In genomic region chr17:17565471-17566365, GRCh38 we compare ENCODE assay signal across 15 cellular contexts. TPM values are rescaled to one million over a fixed set of nuclear protein-coding genes. Genes with fewer than 3 reads are reported as not detected.
DNase-seq lines count a peak whose midpoint lies in the region; ATAC-seq and TF ChIP-seq lines count a peak whose summit lies in the region.
"Had no signal": no experiment of that assay in that cellular context is flagged by ENCODE, and none has a peak within 500 bp of the region (broad histone marks: within the 10 kb centered on the region; RNA-seq: fewer than 3 reads in every experiment).

No MANE protein-coding gene starts in this region.

- POLR2A ChIA-PET in WTC11 (lab: Charles Lee): interaction anchor here (1.2 kb wide), 1 partner anchor 69 kb away, joined by 5 read pairs; the partner anchor contains the start of gene RASD1

- no peaks in the 10 kb centered on the region for H3K27me3 Mint-ChIP-seq in WTC11 (ENCODE audit: low read depth)
- H3K27me3 Mint-ChIP-seq: activated B cell treated with CpG ODN at 0.5 μM for 24 hours had no signal

- no peaks in the 10 kb centered on the region for H3K36me3 ChIP-seq in BLaER1 treated with 17β-estradiol and CSF1 and Interleukin-3, amounts not matched to agents 10 nM and 100 nM
- no peaks in the 10 kb centered on the region for H3K36me3 ChIP-seq in prostate gland
- H3K36me3 ChIP-seq: thoracic aorta had no signal

- H3K4me3 Mint-ChIP-seq in WTC11: no peak overlapping the region
- H3K4me3 Mint-ChIP-seq: activated B cell treated with CpG ODN at 0.5 μM for 24 hours had no signal

- no peaks in the 10 kb centered on the region for H3K9me3 Mint-ChIP-seq in WTC11
- H3K9me3 Mint-ChIP-seq: activated B cell treated with CpG ODN at 0.5 μM for 24 hours had no signal

- WGBS in right cardiac atrium: 76% methylated on average over 11 of the region's 11 CpGs
- 72% methylated on average over 11 of the region's 11 CpGs for whole genome bisulfite sequencing in prostate gland

- no peak overlapping the region for H3K4me3 ChIP-seq in BLaER1 treated with 17β-estradiol and CSF1 and Interleukin-3, amounts not matched to agents 10 nM and 100 nM
- no peak overlapping the region for H3K4me3 ChIP-seq in right cardiac atrium (ENCODE audit: low read length)
- no peak overlapping the region for H3K4me3 ChIP-seq in prostate gland
- H3K4me3 ChIP-seq: dorsolateral prefrontal cortex, thoracic aorta had no signal

- peaks cover 0 to 68% (median 42%) of the 10 kb centered on the region in 11 experiments; a peak in 13 of 22 replicates for H4K20me1 ChIP-seq in BLaER1 treated with 17β-estradiol and CSF1 and Interleukin-3, amounts not matched to agents 10 nM and 100 nM

- ATAC-seq in WTC11 (no peak), right cardiac atrium (peak; percentile 1 to 8), GM19455 (IDR thresholded peaks at IDR 0.05; ENCODE audit: unreplicated experiment) (no peak)
- ATAC-seq: foreskin keratinocyte had no signal

- H3K4me1 ChIP-seq in BLaER1 treated with 17β-estradiol and CSF1 and Interleukin-3, amounts not matched to agents 10 nM and 100 nM: peaks cover 31 to 100% (median 98%) of the 10 kb centered on the region in 10 experiments
- H3K4me1 ChIP-seq in right cardiac atrium (ENCODE audit: control insufficient read depth, insufficient read depth, low read length): peaks cover 26% of the 10 kb centered on the region
- peaks cover 30% of the 10 kb centered on the region for H3K4me1 ChIP-seq in prostate gland (replicated peaks)
- H3K4me1 ChIP-seq: foreskin keratinocyte had no signal

- no peaks in the 10 kb centered on the region for H3K27me3 ChIP-seq in BLaER1 treated with 17β-estradiol and CSF1 and Interleukin-3, amounts not matched to agents 10 nM and 100 nM
- H3K27me3 ChIP-seq in right cardiac atrium (ENCODE audit: control insufficient read depth, insufficient read depth): no peaks in the 10 kb centered on the region
- no peaks in the 10 kb centered on the region for H3K27me3 ChIP-seq in prostate gland (replicated peaks; ENCODE audit: insufficient read depth)
- H3K27me3 ChIP-seq: dorsolateral prefrontal cortex, foreskin keratinocyte had no signal

- H3K4me1 Mint-ChIP-seq in WTC11: peaks cover 13% of the 10 kb centered on the region
- H3K4me1 Mint-ChIP-seq: activated B cell treated with CpG ODN at 0.5 μM for 24 hours had no signal

- H3K4me2 ChIP-seq in BLaER1 treated with 17β-estradiol and CSF1 and Interleukin-3, amounts not matched to agents 10 nM and 100 nM: peak overlapping the region in 9 of 11 experiments; percentile 30 to 95 (median 65); a peak in 19 of 22 replicates

- no peak overlapping the region for H3K27ac ChIP-seq in BLaER1 treated with 17β-estradiol and CSF1 and Interleukin-3, amounts not matched to agents 10 nM and 100 nM
- H3K27ac ChIP-seq in right cardiac atrium (ENCODE audit: low read length) (peak overlapping the region; percentile 83), prostate gland (peak overlapping the region; percentile 68 to 82)
- H3K27ac ChIP-seq: foreskin keratinocyte, thoracic aorta had no signal

- no peak for TF ChIP-seq CTCF in WTC11 (IDR thresholded peaks at IDR 0.05)
- TF ChIP-seq CTCF in prostate gland (IDR thresholded peaks at IDR 0.05): no peak

- H3K36me3 Mint-ChIP-seq in WTC11: no peaks in the 10 kb centered on the region

- H3K9me3 ChIP-seq in BLaER1 treated with 17β-estradiol and CSF1 and Interleukin-3, amounts not matched to agents 10 nM and 100 nM (replicated peaks in 1 of 11): no peaks in the 10 kb centered on the region
- H3K9me3 ChIP-seq in right cardiac atrium (ENCODE audit: control insufficient read depth, low read length) (no peaks in the 10 kb centered on the region), prostate gland (no peaks in the 10 kb centered on the region)
- H3K9me3 ChIP-seq: thoracic aorta had no signal

- intact Hi-C loops in right cardiac atrium (cut with DNase I) (loop anchor here in 2 of 4 donors (5.0 kb wide), 2 partner anchors 68 to 208 kb away; partner anchors contain the start of gene RASD1 (in 2 of the 2)), prostate gland (cut with DNase I) (loop anchor here (5.0 kb wide), 1 partner anchor 208 kb away; no protein-coding TSS in a partner anchor)

- no peak for TF ChIP-seq POLR2A in prostate gland (IDR thresholded peaks at IDR 0.05)

- peak overlapping the region in 3 of 11 experiments; percentile 20 to 41 (median 34); a peak in 1 of 22 replicates for H3K9ac ChIP-seq in BLaER1 treated with 17β-estradiol and CSF1 and Interleukin-3, amounts not matched to agents 10 nM and 100 nM

- H3K27ac Mint-ChIP-seq in WTC11: peak overlapping the region; percentile 78
- H3K27ac Mint-ChIP-seq: activated B cell treated with CpG ODN at 0.5 μM for 24 hours had no signal

- DNase-seq in WTC11 (ENCODE audit: low spot score) (no peak), right cardiac atrium (peak; percentile 60 to 80 (median 76)), prostate gland (ENCODE audit: low spot score) (no peak), NCI-H2081 treated with DMSO at 0.1 percent for 48 hours (lab: John Stamatoyannopoulos, UW) (no peak), NCI-H446 treated with DMSO at 0.1 percent for 48 hours (lab: John Stamatoyannopoulos, UW) (no peak)
- DNase-seq in stimulated activated CD4-positive, alpha-beta T cell treated with anti-CD3 and anti-CD28 coated beads, Interleukin-4, amount 100 ng/mL, for 1 hour: no peak
- DNase-seq: activated B cell treated with CpG ODN at 0.5 μM for 24 hours, activated gamma-delta T cell, dorsolateral prefrontal cortex, foreskin keratinocyte, midbrain, T-helper 1 cell had no signal

- CTCF ChIA-PET in WTC11 (lab: Charles Lee): interaction anchor here (0.5 to 5.3 kb wide), 12 partner anchors 9 to 291 kb away, joined by 3 to 38 read pairs (median 4); partner anchors contain the start of gene RASD1

TF ChIP-seq in WTC11, 78 proteins besides CTCF, POLR2A, EP300 and RAD21:
- TF ChIP-seq TCF7 (CRISPR knock-in tag; IDR thresholded peaks at IDR 0.05; ENCODE audit: low read depth) (no peak), CDX4 (CRISPR knock-in tag; IDR thresholded peaks at IDR 0.05; ENCODE audit: borderline replicate concordance) (no peak), ZNF671 (CRISPR knock-in tag; IDR thresholded peaks at IDR 0.05) (no peak)
TF ChIP-seq in WTC11: peak in this region for 0.

RNA-seq across cellular contexts. Expression of gene PEMT, which starts 25.8 kb away (rescaled TPM):
- total RNA-seq in WTC11 (2021): 51.9 to 54.6 TPM (median 53.1 TPM) in 3 replicates
- total RNA-seq in right cardiac atrium: 10 to 100 TPM; 18.4 to 28.5 (median 19.3) TPM
- polyA plus RNA-seq in right cardiac atrium: 28.0 TPM
- total RNA-seq in prostate gland: 100 to 1,000 TPM in 1 of 2 donors, 10 to 100 TPM in 1; 67.0 to 145 TPM

Comparison
In these comparisons a context has a peak if more than half of its experiments do, and no peak if none do; other contexts are left out.
1. H3K27ac ChIP-seq: peak in right cardiac atrium (single experiment) and prostate gland (2 of 2); none in BLaER1 treated with 17β-estradiol and CSF1 and Interleukin-3, amounts not matched to agents 10 nM and 100 nM (0 of 11).
2. ATAC-seq: peak in right cardiac atrium (2 of 2); none in WTC11 (single experiment) and GM19455 (single experiment).
3. DNase-seq: peak in right cardiac atrium (3 of 3); none in WTC11 (single experiment), prostate gland (single experiment), stimulated activated CD4-positive, alpha-beta T cell treated with anti-CD3 and anti-CD28 coated beads, Interleukin-4, amount 100 ng/mL, for 1 hour (single experiment), NCI-H2081 treated with DMSO at 0.1 percent for 48 hours (single experiment) and NCI-H446 treated with DMSO at 0.1 percent for 48 hours (single experiment).